ENCODE assay signal across 8 cellular contexts in genomic region chr17:2192367-2193028, GRCh38.
DNase-seq lines count a peak whose midpoint lies in the region; ATAC-seq, FAIRE-seq and TF ChIP-seq lines count a peak whose summit lies in the region.

No MANE protein-coding gene starts in this region.

- H3K4me1 Mint-ChIP-seq in CD8-positive, alpha-beta T cell (ENCODE audit: low read depth) = peaks cover 62% of the 10 kb centered on the region
- H3K4me1 Mint-ChIP-seq in activated CD4-positive, alpha-beta memory T cell treated with anti-CD3 and anti-CD28 coated beads for 36 hours (ENCODE audit: low read depth) = peaks cover 59% of the 10 kb centered on the region
- peaks cover 46% of the 10 kb centered on the region for H3K4me1 Mint-ChIP-seq in WTC11

- TF ChIP-seq EP300 in Ishikawa (IDR thresholded peaks at IDR 0.05; ENCODE audit: borderline replicate concordance) = no peak

- TF ChIP-seq CTCF in CD8-positive, alpha-beta T cell (IDR thresholded peaks at IDR 0.05) = no peak
- TF ChIP-seq CTCF in WTC11 (IDR thresholded peaks at IDR 0.05) = no peak

- no peaks in the 10 kb centered on the region for H3K9me3 Mint-ChIP-seq in CD8-positive, alpha-beta T cell
- H3K9me3 Mint-ChIP-seq in activated CD4-positive, alpha-beta memory T cell treated with anti-CD3 and anti-CD28 coated beads for 36 hours = no peaks in the 10 kb centered on the region
- no peaks in the 10 kb centered on the region for H3K9me3 Mint-ChIP-seq in WTC11

- H3K27me3 Mint-ChIP-seq in CD8-positive, alpha-beta T cell (ENCODE audit: low read depth) = no peaks in the 10 kb centered on the region
- H3K27me3 Mint-ChIP-seq in activated CD4-positive, alpha-beta memory T cell treated with anti-CD3 and anti-CD28 coated beads for 36 hours = no peaks in the 10 kb centered on the region
- H3K27me3 Mint-ChIP-seq in WTC11 (ENCODE audit: low read depth) = no peaks in the 10 kb centered on the region

- DNase-seq in CD8-positive, alpha-beta T cell = peak; percentile 24 to 83 (median 66)
- DNase-seq in activated CD4-positive, alpha-beta memory T cell treated with anti-CD3 and anti-CD28 coated beads for 36 hours = peak; percentile 79
- DNase-seq in epithelial cell of prostate (ENCODE audit: low read depth, low spot score) (peak; percentile 41), small intestine (peak; percentile 52), NCI-H82 treated with DMSO at 0.1 percent for 48 hours (lab: John Stamatoyannopoulos, UW; ENCODE audit: unreplicated experiment) (no peak), NCI-H446 treated with DMSO at 0.1 percent for 48 hours (lab: John Stamatoyannopoulos, UW) (no peak), WTC11 (ENCODE audit: low spot score) (no peak)

- no peaks in the 10 kb centered on the region for H3K9me3 ChIP-seq in CD8-positive, alpha-beta T cell (ENCODE audit: low read length)
- no peaks in the 10 kb centered on the region for H3K9me3 ChIP-seq in small intestine (ENCODE audit: control insufficient read depth, low read depth)

- CTCF ChIA-PET in CD8-positive, alpha-beta T cell (lab: Charles Lee) = interaction anchor here (1.5 to 4.9 kb wide), 2 partner anchors 52 to 138 kb away, joined by 3 to 17 read pairs; partner anchors contain the start of gene HIC1
- CTCF ChIA-PET in activated CD4-positive, alpha-beta memory T cell treated with anti-CD3 and anti-CD28 coated beads for 36 hours (lab: Charles Lee) = interaction anchor here (0.6 to 1.5 kb wide), 2 partner anchors 52 to 119 kb away, joined by 3 to 6 read pairs; no protein-coding TSS in a partner anchor
- CTCF ChIA-PET in WTC11 (lab: Charles Lee) = interaction anchor here (1.2 to 1.5 kb wide), 3 partner anchors 53 to 134 kb away, joined by 3 to 4 read pairs (median 4); no protein-coding TSS in a partner anchor

- H3K4me1 ChIP-seq in CD8-positive, alpha-beta T cell (ENCODE audit: insufficient read depth, low read length) = peaks cover 48% of the 10 kb centered on the region
- H3K4me1 ChIP-seq in small intestine (ENCODE audit: control insufficient read depth in 2 of 2, insufficient read depth in 1 of 2, low read depth in 1 of 2, low read length in 1 of 2) = peaks cover 0 to 10% of the 10 kb centered on the region in 2 donors

- H3K36me3 Mint-ChIP-seq in CD8-positive, alpha-beta T cell = peaks cover 41% of the 10 kb centered on the region
- H3K36me3 Mint-ChIP-seq in activated CD4-positive, alpha-beta memory T cell treated with anti-CD3 and anti-CD28 coated beads for 36 hours = peaks cover 4% of the 10 kb centered on the region
- no peaks in the 10 kb centered on the region for H3K36me3 Mint-ChIP-seq in WTC11

- no peak for FAIRE-seq in small intestine (lab: Jason Lieb, UNC)

- WGBS in small intestine, 3 donors = 42 to 78% (median 62%) methylated on average over 7 of the region's 7 CpGs

- H3K27me3 ChIP-seq in CD8-positive, alpha-beta T cell (ENCODE audit: insufficient read depth, low read length) = no peaks in the 10 kb centered on the region
- H3K27me3 ChIP-seq in small intestine (ENCODE audit: control insufficient read depth in 2 of 2, insufficient read depth in 2 of 2, low read length in 2 of 2) = no peaks in the 10 kb centered on the region

- H3K4me3 ChIP-seq in CD8-positive, alpha-beta T cell (ENCODE audit: low read depth, low read length) = no peak overlapping the region
- H3K4me3 ChIP-seq in small intestine (ENCODE audit: low read depth in 1 of 2, low read length in 2 of 2) = no peak overlapping the region

- TF ChIP-seq RAD21 in Ishikawa (IDR thresholded peaks at IDR 0.05; ENCODE audit: low read depth) = no peak

- H3K27ac Mint-ChIP-seq in CD8-positive, alpha-beta T cell = peak overlapping the region; percentile 87
- H3K27ac Mint-ChIP-seq in activated CD4-positive, alpha-beta memory T cell treated with anti-CD3 and anti-CD28 coated beads for 36 hours = peak overlapping the region; percentile 68
- H3K27ac Mint-ChIP-seq in WTC11 = no peak overlapping the region

- peak overlapping the region; percentile 62 for H3K4me3 Mint-ChIP-seq in CD8-positive, alpha-beta T cell
- H3K4me3 Mint-ChIP-seq in activated CD4-positive, alpha-beta memory T cell treated with anti-CD3 and anti-CD28 coated beads for 36 hours = no peak overlapping the region
- no peak overlapping the region for H3K4me3 Mint-ChIP-seq in WTC11

- intact Hi-C loops in CD8-positive, alpha-beta T cell (cut with DNase I, micrococcal nuclease) = loop anchor here (1.0 to 5.0 kb wide), 6 partner anchors 22 to 75 kb away; no protein-coding TSS in a partner anchor
- intact Hi-C loops in activated CD4-positive, alpha-beta memory T cell treated with anti-CD3 and anti-CD28 coated beads for 36 hours (cut with micrococcal nuclease) = loop anchor here (2.0 kb wide), 1 partner anchor 48 kb away; no protein-coding TSS in a partner anchor

- POLR2A ChIA-PET in CD8-positive, alpha-beta T cell (lab: Charles Lee) = interaction anchor here (1.0 kb wide), 1 partner anchor 26 kb away, joined by 3 read pairs; no protein-coding TSS in a partner anchor
- POLR2A ChIA-PET in activated CD4-positive, alpha-beta memory T cell treated with anti-CD3 and anti-CD28 coated beads for 36 hours (lab: Charles Lee) = no interaction called here
- POLR2A ChIA-PET in WTC11 (lab: Charles Lee) = no interaction called here

- no peak overlapping the region for H3K27ac ChIP-seq in CD8-positive, alpha-beta T cell (ENCODE audit: low read depth, low read length)
- H3K27ac ChIP-seq in epithelial cell of prostate = peak overlapping the region; percentile 87
- H3K27ac ChIP-seq in small intestine (ENCODE audit: low read depth in 1 of 2, low read length in 1 of 2) = peak overlapping the region in 1 of 2 donors; percentile 77

- peak; percentile 90 for ATAC-seq in CD8-positive, alpha-beta T cell
- no peak for ATAC-seq in WTC11

- no peaks in the 10 kb centered on the region for H3K36me3 ChIP-seq in CD8-positive, alpha-beta T cell (ENCODE audit: insufficient read depth, low read length)
- H3K36me3 ChIP-seq in small intestine (ENCODE audit: control insufficient read depth in 2 of 2, insufficient read depth in 2 of 2, low read length in 2 of 2) = peaks cover 0 to 2% of the 10 kb centered on the region in 2 donors

TF ChIP-seq in Ishikawa, 13 proteins besides CTCF, POLR2A, EP300 and RAD21:
- TF ChIP-seq TCF12 (IDR thresholded peaks at IDR 0.05; ENCODE audit: low read depth) = peak; percentile 27; the same call in 1 of the 2 replicates
- TF ChIP-seq ZBTB7A (IDR thresholded peaks at IDR 0.05; ENCODE audit: low read depth) = no peak

TF ChIP-seq in WTC11, 78 proteins besides CTCF, POLR2A, EP300 and RAD21:
- TF ChIP-seq GABPB1 (CRISPR knock-in tag; IDR thresholded peaks at IDR 0.05) (no peak), ZMAT4 (CRISPR knock-in tag; IDR thresholded peaks at IDR 0.05) (no peak)

Comparison
In these comparisons a context has a peak if more than half of its experiments do, and no peak if none do; other contexts are left out.
1. DNase-seq: peak in CD8-positive, alpha-beta T cell (7 of 7), activated CD4-positive, alpha-beta memory T cell treated with anti-CD3 and anti-CD28 coated beads for 36 hours (single experiment), epithelial cell of prostate (single experiment) and small intestine (single experiment); none in NCI-H82 treated with DMSO at 0.1 percent for 48 hours (single experiment), NCI-H446 treated with DMSO at 0.1 percent for 48 hours (single experiment) and WTC11 (single experiment).